ENCODE assay signal across 2 cellular contexts in genomic region chr2:232363784-232364615, GRCh38.
TF ChIP-seq lines count a peak whose summit lies in the region.

No MANE protein-coding gene starts in this region.

TF ChIP-seq in GM12891, 5 proteins besides CTCF, POLR2A, EP300 and RAD21:
- TF ChIP-seq PAX5 (IDR thresholded peaks at IDR 0.05; ENCODE audit: insufficient read depth, low read length, severe bottlenecking) = no peak

TF ChIP-seq in GM12878, 131 proteins besides CTCF, POLR2A, EP300 and RAD21 (continues in another document):
- TF ChIP-seq IKZF2 (IDR thresholded peaks at IDR 0.05) = 0 out of 4 replicates have a peak, but pooled peaks of 1 of the 2 experiments have one; percentile 20
- no peak for TF ChIP-seq SKIL (IDR thresholded peaks at IDR 0.05; ENCODE audit: low read depth, poor library complexity, severe bottlenecking)
- TF ChIP-seq, protein P1, sequence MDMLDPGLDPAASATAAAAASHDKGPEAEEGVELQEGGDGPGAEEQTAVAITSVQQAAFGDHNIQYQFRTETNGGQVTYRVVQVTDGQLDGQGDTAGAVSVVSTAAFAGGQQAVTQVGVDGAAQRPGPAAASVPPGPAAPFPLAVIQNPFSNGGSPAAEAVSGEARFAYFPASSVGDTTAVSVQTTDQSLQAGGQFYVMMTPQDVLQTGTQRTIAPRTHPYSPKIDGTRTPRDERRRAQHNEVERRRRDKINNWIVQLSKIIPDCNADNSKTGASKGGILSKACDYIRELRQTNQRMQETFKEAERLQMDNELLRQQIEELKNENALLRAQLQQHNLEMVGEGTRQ (IDR thresholded peaks at IDR 0.05; ENCODE audit: borderline replicate concordance, low read depth, low read length) = no peak
- 0 out of 2 replicates have a peak, but pooled peaks have one; percentile 18 for TF ChIP-seq EED (IDR thresholded peaks at IDR 0.05; ENCODE audit: low read depth)
- TF ChIP-seq SUPT20H (IDR thresholded peaks at IDR 0.05; ENCODE audit: borderline replicate concordance, control insufficient read depth, low read depth, low read length) = no peak
- no peak for TF ChIP-seq CHD1 (IDR thresholded peaks at IDR 0.05; ENCODE audit: low read depth, low read length)
- no peak for TF ChIP-seq MXI1 (IDR thresholded peaks at IDR 0.05; ENCODE audit: low read depth, low read length)
- TF ChIP-seq, protein P2, sequence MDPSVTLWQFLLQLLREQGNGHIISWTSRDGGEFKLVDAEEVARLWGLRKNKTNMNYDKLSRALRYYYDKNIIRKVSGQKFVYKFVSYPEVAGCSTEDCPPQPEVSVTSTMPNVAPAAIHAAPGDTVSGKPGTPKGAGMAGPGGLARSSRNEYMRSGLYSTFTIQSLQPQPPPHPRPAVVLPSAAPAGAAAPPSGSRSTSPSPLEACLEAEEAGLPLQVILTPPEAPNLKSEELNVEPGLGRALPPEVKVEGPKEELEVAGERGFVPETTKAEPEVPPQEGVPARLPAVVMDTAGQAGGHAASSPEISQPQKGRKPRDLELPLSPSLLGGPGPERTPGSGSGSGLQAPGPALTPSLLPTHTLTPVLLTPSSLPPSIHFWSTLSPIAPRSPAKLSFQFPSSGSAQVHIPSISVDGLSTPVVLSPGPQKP (IDR thresholded peaks at IDR 0.05; ENCODE audit: low read depth, low read length) = no peak
- 0 out of 2 replicates have a peak, but pooled peaks have one; percentile 34 for TF ChIP-seq CBFB (IDR thresholded peaks at IDR 0.05; ENCODE audit: low read depth)
- TF ChIP-seq TCF7 (IDR thresholded peaks at IDR 0.05; ENCODE audit: borderline replicate concordance) = no peak
- TF ChIP-seq RUNX3 (IDR thresholded peaks at IDR 0.05; ENCODE audit: low read length) = peak; percentile 62
- TF ChIP-seq KDM1A (IDR thresholded peaks at IDR 0.05; ENCODE audit: borderline replicate concordance) = no peak
- TF ChIP-seq, protein P3, sequence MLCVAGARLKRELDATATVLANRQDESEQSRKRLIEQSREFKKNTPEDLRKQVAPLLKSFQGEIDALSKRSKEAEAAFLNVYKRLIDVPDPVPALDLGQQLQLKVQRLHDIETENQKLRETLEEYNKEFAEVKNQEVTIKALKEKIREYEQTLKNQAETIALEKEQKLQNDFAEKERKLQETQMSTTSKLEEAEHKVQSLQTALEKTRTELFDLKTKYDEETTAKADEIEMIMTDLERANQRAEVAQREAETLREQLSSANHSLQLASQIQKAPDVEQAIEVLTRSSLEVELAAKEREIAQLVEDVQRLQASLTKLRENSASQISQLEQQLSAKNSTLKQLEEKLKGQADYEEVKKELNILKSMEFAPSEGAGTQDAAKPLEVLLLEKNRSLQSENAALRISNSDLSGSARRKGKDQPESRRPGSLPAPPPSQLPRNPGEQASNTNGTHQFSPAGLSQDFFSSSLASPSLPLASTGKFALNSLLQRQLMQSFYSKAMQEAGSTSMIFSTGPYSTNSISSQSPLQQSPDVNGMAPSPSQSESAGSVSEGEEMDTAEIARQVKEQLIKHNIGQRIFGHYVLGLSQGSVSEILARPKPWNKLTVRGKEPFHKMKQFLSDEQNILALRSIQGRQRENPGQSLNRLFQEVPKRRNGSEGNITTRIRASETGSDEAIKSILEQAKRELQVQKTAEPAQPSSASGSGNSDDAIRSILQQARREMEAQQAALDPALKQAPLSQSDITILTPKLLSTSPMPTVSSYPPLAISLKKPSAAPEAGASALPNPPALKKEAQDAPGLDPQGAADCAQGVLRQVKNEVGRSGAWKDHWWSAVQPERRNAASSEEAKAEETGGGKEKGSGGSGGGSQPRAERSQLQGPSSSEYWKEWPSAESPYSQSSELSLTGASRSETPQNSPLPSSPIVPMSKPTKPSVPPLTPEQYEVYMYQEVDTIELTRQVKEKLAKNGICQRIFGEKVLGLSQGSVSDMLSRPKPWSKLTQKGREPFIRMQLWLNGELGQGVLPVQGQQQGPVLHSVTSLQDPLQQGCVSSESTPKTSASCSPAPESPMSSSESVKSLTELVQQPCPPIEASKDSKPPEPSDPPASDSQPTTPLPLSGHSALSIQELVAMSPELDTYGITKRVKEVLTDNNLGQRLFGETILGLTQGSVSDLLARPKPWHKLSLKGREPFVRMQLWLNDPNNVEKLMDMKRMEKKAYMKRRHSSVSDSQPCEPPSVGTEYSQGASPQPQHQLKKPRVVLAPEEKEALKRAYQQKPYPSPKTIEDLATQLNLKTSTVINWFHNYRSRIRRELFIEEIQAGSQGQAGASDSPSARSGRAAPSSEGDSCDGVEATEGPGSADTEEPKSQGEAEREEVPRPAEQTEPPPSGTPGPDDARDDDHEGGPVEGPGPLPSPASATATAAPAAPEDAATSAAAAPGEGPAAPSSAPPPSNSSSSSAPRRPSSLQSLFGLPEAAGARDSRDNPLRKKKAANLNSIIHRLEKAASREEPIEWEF (IDR thresholded peaks at IDR 0.05; ENCODE audit: insufficient replicate concordance, low read depth, low read length) = no peak
- TF ChIP-seq, protein P4, sequence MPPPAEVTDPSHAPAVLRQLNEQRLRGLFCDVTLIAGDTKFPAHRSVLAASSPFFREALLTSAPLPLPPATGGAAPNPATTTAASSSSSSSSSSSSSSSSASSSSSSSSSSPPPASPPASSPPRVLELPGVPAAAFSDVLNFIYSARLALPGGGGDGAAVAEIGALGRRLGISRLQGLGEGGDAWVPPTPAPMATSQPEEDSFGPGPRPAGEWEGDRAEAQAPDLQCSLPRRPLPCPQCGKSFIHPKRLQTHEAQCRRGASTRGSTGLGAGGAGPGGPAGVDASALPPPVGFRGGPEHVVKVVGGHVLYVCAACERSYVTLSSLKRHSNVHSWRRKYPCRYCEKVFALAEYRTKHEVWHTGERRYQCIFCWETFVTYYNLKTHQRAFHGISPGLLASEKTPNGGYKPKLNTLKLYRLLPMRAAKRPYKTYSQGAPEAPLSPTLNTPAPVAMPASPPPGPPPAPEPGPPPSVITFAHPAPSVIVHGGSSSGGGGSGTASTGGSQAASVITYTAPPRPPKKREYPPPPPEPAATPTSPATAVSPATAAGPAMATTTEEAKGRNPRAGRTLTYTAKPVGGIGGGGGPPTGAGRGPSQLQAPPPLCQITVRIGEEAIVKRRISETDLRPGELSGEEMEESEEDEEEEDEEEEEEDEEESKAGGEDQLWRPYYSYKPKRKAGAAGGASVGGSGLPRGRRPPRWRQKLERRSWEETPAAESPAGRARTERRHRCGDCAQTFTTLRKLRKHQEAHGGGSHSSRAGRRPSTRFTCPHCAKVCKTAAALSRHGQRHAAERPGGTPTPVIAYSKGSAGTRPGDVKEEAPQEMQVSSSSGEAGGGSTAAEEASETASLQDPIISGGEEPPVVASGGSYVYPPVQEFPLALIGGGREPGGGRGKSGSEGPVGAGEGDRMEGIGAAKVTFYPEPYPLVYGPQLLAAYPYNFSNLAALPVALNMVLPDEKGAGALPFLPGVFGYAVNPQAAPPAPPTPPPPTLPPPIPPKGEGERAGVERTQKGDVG (CRISPR knock-in tag; IDR thresholded peaks at IDR 0.05) = no peak
- no peak for TF ChIP-seq RBBP5 (conservative IDR thresholded peaks at IDR 0.05)
- no peak for TF ChIP-seq RB1 (IDR thresholded peaks at IDR 0.05; ENCODE audit: borderline replicate concordance)
- no peak for TF ChIP-seq USF1 (IDR thresholded peaks at IDR 0.05; ENCODE audit: borderline replicate concordance, extremely low read length, insufficient read depth, low read depth, low read length)
- TF ChIP-seq ZNF24 (IDR thresholded peaks at IDR 0.05) = no peak
- TF ChIP-seq SMARCA5 (IDR thresholded peaks at IDR 0.05) = no peak
- TF ChIP-seq PAX5 (IDR thresholded peaks at IDR 0.05; ENCODE audit: borderline replicate concordance, low read depth, low read length) = no peak
- TF ChIP-seq NKRF (conservative IDR thresholded peaks at IDR 0.05) = no peak
- TF ChIP-seq, protein P5, sequence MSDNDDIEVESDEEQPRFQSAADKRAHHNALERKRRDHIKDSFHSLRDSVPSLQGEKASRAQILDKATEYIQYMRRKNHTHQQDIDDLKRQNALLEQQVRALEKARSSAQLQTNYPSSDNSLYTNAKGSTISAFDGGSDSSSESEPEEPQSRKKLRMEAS (IDR thresholded peaks at IDR 0.05; ENCODE audit: low read depth, low read length) = no peak
- no peak for TF ChIP-seq NFYA (IDR thresholded peaks at IDR 0.05; ENCODE audit: borderline replicate concordance, low read depth, low read length)
- TF ChIP-seq NFIC (IDR thresholded peaks at IDR 0.05; ENCODE audit: low read depth, low read length) = no peak
- TF ChIP-seq IKZF1 (conservative IDR thresholded peaks at IDR 0.05) = peak; percentile 17; the same call in 1 of the 2 replicates
- TF ChIP-seq JUNB (IDR thresholded peaks at IDR 0.05) = no peak
- TF ChIP-seq SUZ12 (IDR thresholded peaks at IDR 0.05; ENCODE audit: unreplicated experiment) = no peak
- TF ChIP-seq NR2C1 (IDR thresholded peaks at IDR 0.05) = no peak
- TF ChIP-seq HDAC2 (IDR thresholded peaks at IDR 0.05) = no peak
- TF ChIP-seq E4F1 (IDR thresholded peaks at IDR 0.05; ENCODE audit: borderline replicate concordance, partially characterized antibody) = no peak
- TF ChIP-seq, protein P6, sequence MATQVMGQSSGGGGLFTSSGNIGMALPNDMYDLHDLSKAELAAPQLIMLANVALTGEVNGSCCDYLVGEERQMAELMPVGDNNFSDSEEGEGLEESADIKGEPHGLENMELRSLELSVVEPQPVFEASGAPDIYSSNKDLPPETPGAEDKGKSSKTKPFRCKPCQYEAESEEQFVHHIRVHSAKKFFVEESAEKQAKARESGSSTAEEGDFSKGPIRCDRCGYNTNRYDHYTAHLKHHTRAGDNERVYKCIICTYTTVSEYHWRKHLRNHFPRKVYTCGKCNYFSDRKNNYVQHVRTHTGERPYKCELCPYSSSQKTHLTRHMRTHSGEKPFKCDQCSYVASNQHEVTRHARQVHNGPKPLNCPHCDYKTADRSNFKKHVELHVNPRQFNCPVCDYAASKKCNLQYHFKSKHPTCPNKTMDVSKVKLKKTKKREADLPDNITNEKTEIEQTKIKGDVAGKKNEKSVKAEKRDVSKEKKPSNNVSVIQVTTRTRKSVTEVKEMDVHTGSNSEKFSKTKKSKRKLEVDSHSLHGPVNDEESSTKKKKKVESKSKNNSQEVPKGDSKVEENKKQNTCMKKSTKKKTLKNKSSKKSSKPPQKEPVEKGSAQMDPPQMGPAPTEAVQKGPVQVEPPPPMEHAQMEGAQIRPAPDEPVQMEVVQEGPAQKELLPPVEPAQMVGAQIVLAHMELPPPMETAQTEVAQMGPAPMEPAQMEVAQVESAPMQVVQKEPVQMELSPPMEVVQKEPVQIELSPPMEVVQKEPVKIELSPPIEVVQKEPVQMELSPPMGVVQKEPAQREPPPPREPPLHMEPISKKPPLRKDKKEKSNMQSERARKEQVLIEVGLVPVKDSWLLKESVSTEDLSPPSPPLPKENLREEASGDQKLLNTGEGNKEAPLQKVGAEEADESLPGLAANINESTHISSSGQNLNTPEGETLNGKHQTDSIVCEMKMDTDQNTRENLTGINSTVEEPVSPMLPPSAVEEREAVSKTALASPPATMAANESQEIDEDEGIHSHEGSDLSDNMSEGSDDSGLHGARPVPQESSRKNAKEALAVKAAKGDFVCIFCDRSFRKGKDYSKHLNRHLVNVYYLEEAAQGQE (IDR thresholded peaks at IDR 0.05; ENCODE audit: low read depth, low read length) = no peak
- TF ChIP-seq PAX8 (IDR thresholded peaks at IDR 0.05) = no peak
